ENCODE assay signal across 1 cellular context in genomic region chr6:138593100-138593877, GRCh38.
TF ChIP-seq lines count a peak whose summit lies in the region.

No MANE protein-coding gene starts in this region.

TF ChIP-seq in HepG2, 621 proteins besides CTCF, POLR2A, EP300 and RAD21 (continued from another document and continues in another):
- TF ChIP-seq SIN3A (IDR thresholded peaks at IDR 0.05; ENCODE audit: borderline replicate concordance, low read depth, low read length) (0 out of 2 replicates have a peak, but pooled peaks have one; percentile 30), NONO (IDR thresholded peaks at IDR 0.05) (no peak), NONO (CRISPR knock-in tag; conservative IDR thresholded peaks at IDR 0.05) (no peak), NFIB (CRISPR knock-in tag; IDR thresholded peaks at IDR 0.05; ENCODE audit: borderline replicate concordance) (no peak), ZNF605 (CRISPR knock-in tag; IDR thresholded peaks at IDR 0.05) (peak; percentile 41; the same call in 1 of the 2 replicates), GFI1 (CRISPR knock-in tag; IDR thresholded peaks at IDR 0.05; ENCODE audit: borderline replicate concordance) (peak; percentile 72; the same call in 1 of the 2 replicates), FOXP4 (CRISPR knock-in tag; IDR thresholded peaks at IDR 0.05) (peak; percentile 66; the same call in 1 of the 2 replicates), ARID2 (CRISPR knock-in tag; IDR thresholded peaks at IDR 0.05; ENCODE audit: borderline replicate concordance) (no peak), ZSCAN21 (CRISPR knock-in tag; IDR thresholded peaks at IDR 0.05; ENCODE audit: borderline replicate concordance) (no peak), ZFP36 (IDR thresholded peaks at IDR 0.05; ENCODE audit: borderline replicate concordance, low read depth, low read length, partially characterized antibody) (no peak), ELF1 (CRISPR knock-in tag; IDR thresholded peaks at IDR 0.05) (no peak), JDP2 (CRISPR knock-in tag; IDR thresholded peaks at IDR 0.05; ENCODE audit: borderline replicate concordance) (no peak), PRMT3 (CRISPR knock-in tag; IDR thresholded peaks at IDR 0.05; ENCODE audit: borderline replicate concordance, low read depth) (no peak), ZNF12 (CRISPR knock-in tag; IDR thresholded peaks at IDR 0.05) (no peak; the same call in 1 of the 2 replicates), PAF1 (CRISPR knock-in tag; IDR thresholded peaks at IDR 0.05) (no peak), HDAC1 (CRISPR knock-in tag; IDR thresholded peaks at IDR 0.05) (peak; percentile 69), ZNF580 (CRISPR knock-in tag; IDR thresholded peaks at IDR 0.05; ENCODE audit: borderline replicate concordance, low read depth) (peak; percentile 55; the same call in 1 of the 2 replicates), ZNF724P (CRISPR knock-in tag; IDR thresholded peaks at IDR 0.05; ENCODE audit: borderline replicate concordance) (no peak), ZNF329 (CRISPR knock-in tag; IDR thresholded peaks at IDR 0.05; ENCODE audit: low read depth) (no peak), KDM1A (CRISPR knock-in tag; IDR thresholded peaks at IDR 0.05) (no peak), RFX3 (CRISPR knock-in tag; IDR thresholded peaks at IDR 0.05) (no peak), U2AF1 (optimal IDR thresholded peaks at IDR 0.05; ENCODE audit: low read depth, low read length) (no peak), BCL6 (CRISPR knock-in tag; IDR thresholded peaks at IDR 0.05) (no peak), RBM22 (optimal IDR thresholded peaks at IDR 0.05; ENCODE audit: low read length) (no peak), THAP11 (CRISPR knock-in tag; IDR thresholded peaks at IDR 0.05) (0 out of 2 replicates have a peak, but pooled peaks have one; percentile 43), ETV5 (CRISPR knock-in tag; IDR thresholded peaks at IDR 0.05; ENCODE audit: borderline replicate concordance) (peak; percentile 95), CENPBD1 (CRISPR knock-in tag; IDR thresholded peaks at IDR 0.05; ENCODE audit: borderline replicate concordance, low read depth) (no peak), HOMEZ (CRISPR knock-in tag; IDR thresholded peaks at IDR 0.05; ENCODE audit: low read depth) (peak; percentile 84), SRY (CRISPR knock-in tag; IDR thresholded peaks at IDR 0.05) (no peak), ZNF883 (CRISPR knock-in tag; IDR thresholded peaks at IDR 0.05; ENCODE audit: not compliant biosample characterization) (no peak), FOXJ3 (CRISPR knock-in tag; IDR thresholded peaks at IDR 0.05; ENCODE audit: borderline replicate concordance) (0 out of 2 replicates have a peak, but pooled peaks have one; percentile 37), ZNF891 (CRISPR knock-in tag; IDR thresholded peaks at IDR 0.05) (no peak), ELF4 (CRISPR knock-in tag; IDR thresholded peaks at IDR 0.05; ENCODE audit: borderline replicate concordance) (no peak; the same call in 1 of the 2 replicates), ZBTB3 (CRISPR knock-in tag; IDR thresholded peaks at IDR 0.05; ENCODE audit: borderline replicate concordance, low read depth) (no peak), DNMT1 (CRISPR knock-in tag; IDR thresholded peaks at IDR 0.05) (no peak), ZBTB26 (CRISPR knock-in tag; IDR thresholded peaks at IDR 0.05; ENCODE audit: borderline replicate concordance) (peak; percentile 78; the same call in 1 of the 2 replicates)
- TF ChIP-seq, protein P1, sequence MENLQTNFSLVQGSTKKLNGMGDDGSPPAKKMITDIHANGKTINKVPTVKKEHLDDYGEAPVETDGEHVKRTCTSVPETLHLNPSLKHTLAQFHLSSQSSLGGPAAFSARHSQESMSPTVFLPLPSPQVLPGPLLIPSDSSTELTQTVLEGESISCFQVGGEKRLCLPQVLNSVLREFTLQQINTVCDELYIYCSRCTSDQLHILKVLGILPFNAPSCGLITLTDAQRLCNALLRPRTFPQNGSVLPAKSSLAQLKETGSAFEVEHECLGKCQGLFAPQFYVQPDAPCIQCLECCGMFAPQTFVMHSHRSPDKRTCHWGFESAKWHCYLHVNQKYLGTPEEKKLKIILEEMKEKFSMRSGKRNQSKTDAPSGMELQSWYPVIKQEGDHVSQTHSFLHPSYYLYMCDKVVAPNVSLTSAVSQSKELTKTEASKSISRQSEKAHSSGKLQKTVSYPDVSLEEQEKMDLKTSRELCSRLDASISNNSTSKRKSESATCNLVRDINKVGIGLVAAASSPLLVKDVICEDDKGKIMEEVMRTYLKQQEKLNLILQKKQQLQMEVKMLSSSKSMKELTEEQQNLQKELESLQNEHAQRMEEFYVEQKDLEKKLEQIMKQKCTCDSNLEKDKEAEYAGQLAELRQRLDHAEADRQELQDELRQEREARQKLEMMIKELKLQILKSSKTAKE (CRISPR knock-in tag; IDR thresholded peaks at IDR 0.05; ENCODE audit: borderline replicate concordance), result no peak
- TF ChIP-seq, protein P2, sequence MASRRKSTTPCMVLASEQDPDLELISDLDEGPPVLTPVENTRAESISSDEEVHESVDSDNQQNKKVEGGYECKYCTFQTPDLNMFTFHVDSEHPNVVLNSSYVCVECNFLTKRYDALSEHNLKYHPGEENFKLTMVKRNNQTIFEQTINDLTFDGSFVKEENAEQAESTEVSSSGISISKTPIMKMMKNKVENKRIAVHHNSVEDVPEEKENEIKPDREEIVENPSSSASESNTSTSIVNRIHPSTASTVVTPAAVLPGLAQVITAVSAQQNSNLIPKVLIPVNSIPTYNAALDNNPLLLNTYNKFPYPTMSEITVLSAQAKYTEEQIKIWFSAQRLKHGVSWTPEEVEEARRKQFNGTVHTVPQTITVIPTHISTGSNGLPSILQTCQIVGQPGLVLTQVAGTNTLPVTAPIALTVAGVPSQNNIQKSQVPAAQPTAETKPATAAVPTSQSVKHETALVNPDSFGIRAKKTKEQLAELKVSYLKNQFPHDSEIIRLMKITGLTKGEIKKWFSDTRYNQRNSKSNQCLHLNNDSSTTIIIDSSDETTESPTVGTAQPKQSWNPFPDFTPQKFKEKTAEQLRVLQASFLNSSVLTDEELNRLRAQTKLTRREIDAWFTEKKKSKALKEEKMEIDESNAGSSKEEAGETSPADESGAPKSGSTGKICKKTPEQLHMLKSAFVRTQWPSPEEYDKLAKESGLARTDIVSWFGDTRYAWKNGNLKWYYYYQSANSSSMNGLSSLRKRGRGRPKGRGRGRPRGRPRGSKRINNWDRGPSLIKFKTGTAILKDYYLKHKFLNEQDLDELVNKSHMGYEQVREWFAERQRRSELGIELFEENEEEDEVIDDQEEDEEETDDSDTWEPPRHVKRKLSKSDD (CRISPR knock-in tag; IDR thresholded peaks at IDR 0.05; ENCODE audit: low read depth), result no peak
- TF ChIP-seq, protein P3, sequence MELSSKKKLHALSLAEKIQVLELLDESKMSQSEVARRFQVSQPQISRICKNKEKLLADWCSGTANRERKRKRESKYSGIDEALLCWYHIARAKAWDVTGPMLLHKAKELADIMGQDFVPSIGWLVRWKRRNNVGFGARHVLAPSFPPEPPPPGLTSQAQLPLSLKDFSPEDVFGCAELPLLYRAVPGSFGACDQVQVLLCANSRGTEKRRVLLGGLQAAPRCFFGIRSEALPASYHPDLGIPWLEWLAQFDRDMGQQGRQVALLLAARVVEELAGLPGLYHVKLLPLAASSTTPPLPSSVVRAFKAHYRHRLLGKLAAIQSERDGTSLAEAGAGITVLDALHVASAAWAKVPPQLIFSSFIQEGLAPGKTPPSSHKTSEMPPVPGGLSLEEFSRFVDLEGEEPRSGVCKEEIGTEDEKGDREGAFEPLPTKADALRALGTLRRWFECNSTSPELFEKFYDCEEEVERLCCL (CRISPR knock-in tag; IDR thresholded peaks at IDR 0.05; ENCODE audit: borderline replicate concordance), result no peak
- TF ChIP-seq, protein P4, sequence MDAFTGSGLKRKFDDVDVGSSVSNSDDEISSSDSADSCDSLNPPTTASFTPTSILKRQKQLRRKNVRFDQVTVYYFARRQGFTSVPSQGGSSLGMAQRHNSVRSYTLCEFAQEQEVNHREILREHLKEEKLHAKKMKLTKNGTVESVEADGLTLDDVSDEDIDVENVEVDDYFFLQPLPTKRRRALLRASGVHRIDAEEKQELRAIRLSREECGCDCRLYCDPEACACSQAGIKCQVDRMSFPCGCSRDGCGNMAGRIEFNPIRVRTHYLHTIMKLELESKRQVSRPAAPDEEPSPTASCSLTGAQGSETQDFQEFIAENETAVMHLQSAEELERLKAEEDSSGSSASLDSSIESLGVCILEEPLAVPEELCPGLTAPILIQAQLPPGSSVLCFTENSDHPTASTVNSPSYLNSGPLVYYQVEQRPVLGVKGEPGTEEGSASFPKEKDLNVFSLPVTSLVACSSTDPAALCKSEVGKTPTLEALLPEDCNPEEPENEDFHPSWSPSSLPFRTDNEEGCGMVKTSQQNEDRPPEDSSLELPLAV (CRISPR knock-in tag; conservative IDR thresholded peaks at IDR 0.05; ENCODE audit: low read depth), result no peak
- TF ChIP-seq, protein P5, sequence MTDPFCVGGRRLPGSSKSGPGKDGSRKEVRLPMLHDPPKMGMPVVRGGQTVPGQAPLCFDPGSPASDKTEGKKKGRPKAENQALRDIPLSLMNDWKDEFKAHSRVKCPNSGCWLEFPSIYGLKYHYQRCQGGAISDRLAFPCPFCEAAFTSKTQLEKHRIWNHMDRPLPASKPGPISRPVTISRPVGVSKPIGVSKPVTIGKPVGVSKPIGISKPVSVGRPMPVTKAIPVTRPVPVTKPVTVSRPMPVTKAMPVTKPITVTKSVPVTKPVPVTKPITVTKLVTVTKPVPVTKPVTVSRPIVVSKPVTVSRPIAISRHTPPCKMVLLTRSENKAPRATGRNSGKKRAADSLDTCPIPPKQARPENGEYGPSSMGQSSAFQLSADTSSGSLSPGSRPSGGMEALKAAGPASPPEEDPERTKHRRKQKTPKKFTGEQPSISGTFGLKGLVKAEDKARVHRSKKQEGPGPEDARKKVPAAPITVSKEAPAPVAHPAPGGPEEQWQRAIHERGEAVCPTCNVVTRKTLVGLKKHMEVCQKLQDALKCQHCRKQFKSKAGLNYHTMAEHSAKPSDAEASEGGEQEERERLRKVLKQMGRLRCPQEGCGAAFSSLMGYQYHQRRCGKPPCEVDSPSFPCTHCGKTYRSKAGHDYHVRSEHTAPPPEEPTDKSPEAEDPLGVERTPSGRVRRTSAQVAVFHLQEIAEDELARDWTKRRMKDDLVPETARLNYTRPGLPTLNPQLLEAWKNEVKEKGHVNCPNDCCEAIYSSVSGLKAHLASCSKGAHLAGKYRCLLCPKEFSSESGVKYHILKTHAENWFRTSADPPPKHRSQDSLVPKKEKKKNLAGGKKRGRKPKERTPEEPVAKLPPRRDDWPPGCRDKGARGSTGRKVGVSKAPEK (CRISPR knock-in tag; IDR thresholded peaks at IDR 0.05; ENCODE audit: borderline replicate concordance), result peak; percentile 11; the same call in 1 of the 2 replicates
- TF ChIP-seq, protein P6, sequence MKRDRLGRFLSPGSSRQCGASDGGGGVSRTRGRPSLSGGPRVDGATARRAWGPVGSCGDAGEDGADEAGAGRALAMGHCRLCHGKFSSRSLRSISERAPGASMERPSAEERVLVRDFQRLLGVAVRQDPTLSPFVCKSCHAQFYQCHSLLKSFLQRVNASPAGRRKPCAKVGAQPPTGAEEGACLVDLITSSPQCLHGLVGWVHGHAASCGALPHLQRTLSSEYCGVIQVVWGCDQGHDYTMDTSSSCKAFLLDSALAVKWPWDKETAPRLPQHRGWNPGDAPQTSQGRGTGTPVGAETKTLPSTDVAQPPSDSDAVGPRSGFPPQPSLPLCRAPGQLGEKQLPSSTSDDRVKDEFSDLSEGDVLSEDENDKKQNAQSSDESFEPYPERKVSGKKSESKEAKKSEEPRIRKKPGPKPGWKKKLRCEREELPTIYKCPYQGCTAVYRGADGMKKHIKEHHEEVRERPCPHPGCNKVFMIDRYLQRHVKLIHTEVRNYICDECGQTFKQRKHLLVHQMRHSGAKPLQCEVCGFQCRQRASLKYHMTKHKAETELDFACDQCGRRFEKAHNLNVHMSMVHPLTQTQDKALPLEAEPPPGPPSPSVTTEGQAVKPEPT (CRISPR knock-in tag; IDR thresholded peaks at IDR 0.05; ENCODE audit: low read depth), result no peak
